Comparison of ENCODE assay signal across 13 cellular contexts in the genomic region with DNA sequence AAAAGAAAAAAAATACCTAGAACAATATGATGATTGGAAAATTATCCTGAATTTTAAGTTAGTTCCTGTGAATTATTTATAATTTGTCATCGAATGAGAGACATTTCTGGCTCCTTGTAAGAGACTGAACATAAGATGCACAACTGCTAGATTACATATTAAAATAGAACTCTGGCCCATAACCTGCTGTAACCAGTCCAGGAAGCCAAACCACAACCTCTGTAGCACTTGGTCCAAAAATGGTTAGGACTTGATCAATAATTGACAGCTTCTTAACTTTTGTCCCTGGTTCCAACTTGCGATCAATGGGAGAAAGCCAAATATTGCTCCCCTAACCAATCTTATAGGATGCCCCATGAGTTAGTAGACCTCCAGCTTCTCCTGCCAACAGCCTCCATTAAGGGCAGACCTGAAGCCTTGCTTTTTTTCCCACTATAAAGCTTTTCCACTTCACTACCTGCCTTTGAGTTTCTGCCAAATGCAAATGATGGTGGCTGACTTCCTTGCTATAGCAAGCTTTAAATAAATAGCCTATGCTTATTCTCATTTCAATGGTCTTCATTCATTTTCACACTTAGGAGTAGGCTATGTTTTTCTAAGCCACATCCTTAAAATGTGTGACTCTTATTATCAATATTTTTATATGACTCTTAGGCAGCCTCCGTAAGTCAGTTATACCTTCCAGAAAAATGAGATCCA.
DNase-seq lines count a peak whose midpoint lies in the region; ATAC-seq lines count a peak whose summit lies in the region.
"Had no signal": no experiment of that assay in that cellular context is flagged by ENCODE, and none has a peak within 500 bp of the region (broad histone marks: within the 10 kb centered on the region; RNA-seq: fewer than 3 reads in every experiment).

No MANE protein-coding gene starts in this region.

- DNase-seq in GF-D8 (lab: John Stamatoyannopoulos, UW): no peak
- no peak for DNase-seq in kidney glomerular epithelial cell (lab: John Stamatoyannopoulos, UW)
- no peak for DNase-seq in activated CD4-positive, alpha-beta T cell treated with anti-CD3 and anti-CD28 coated beads for 48 hours
- DNase-seq in OCI-M1 (lab: John Stamatoyannopoulos, UW): no peak
- DNase-seq: activated T-cell treated with anti-CD3 and anti-CD28 coated beads, Interleukin-2, amount 50 U/mL, for 4 hours; effector CD8-positive, alpha-beta T cell; NCI-H526 treated with DMSO at 0.1 percent for 48 hours; spleen had no signal

- peak; percentile 87 for ATAC-seq in GM18511 (IDR thresholded peaks at IDR 0.05; ENCODE audit: unreplicated experiment)
- peak; percentile 58 for ATAC-seq in GM19468 (IDR thresholded peaks at IDR 0.05; ENCODE audit: extremely low read depth, unreplicated experiment)
- ATAC-seq in HG02938 (IDR thresholded peaks at IDR 0.05; ENCODE audit: unreplicated experiment): peak; percentile 76
- peak; percentile 51 for ATAC-seq in HG03520 (IDR thresholded peaks at IDR 0.05; ENCODE audit: unreplicated experiment)
- ATAC-seq: activated T-cell treated with anti-CD3 and anti-CD28 coated beads, Interleukin-2, amount 50 U/mL, for 4 hours; WTC11 had no signal
